ENCODE assay signal across 8 cellular contexts in the genomic region with DNA sequence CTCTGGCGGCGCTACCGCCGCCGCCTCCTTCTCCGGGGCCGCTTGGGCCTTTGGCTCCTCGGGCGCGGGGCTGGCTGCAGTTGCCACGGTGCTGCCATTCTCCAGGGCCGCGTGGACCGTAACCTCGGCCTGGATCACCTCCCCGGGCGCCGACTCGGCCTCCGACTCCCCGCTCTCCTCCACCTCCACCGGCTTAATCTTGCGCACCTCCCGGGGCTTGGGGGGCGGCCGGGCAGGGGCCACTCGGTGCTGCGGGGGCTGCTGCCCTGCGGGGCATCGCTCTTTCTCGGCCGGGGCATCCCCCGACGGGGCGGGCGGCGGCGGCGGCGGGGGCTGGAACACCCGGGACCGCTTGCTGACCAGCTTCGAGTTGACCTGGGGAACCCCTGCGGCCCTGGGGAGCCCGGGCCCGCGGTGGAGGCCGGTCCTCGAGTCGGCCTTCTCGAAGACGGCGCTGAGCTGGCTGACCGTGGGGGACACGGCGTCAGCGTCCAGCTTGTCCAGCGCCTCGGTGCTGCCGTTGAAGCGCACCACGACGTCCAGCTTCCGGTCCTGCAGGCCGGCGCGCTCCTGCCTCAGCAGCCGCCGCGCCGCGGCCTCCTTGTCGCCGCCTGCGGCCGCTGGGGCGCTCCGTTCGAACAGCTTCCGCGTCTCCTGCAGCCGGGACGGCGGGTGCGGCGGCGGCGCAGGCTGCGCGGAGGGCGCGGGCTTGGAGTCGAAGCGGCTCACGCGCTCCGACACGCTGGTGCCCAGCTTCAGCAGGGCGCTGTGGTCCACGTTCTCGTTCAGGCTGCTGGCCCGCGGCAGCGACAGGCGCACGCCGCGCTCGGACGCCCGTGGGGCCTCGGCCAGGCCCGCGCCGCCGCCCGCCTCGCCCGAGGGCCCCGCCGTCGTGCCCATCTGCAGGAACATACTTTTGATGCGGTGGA. TPM values are rescaled to one million over a fixed set of nuclear protein-coding genes. Genes with fewer than 3 reads are reported as not detected.
DNase-seq lines count a peak whose midpoint lies in the region; ATAC-seq and TF ChIP-seq lines count a peak whose summit lies in the region.

No MANE protein-coding gene starts in this region.

- no peak overlapping the region for H2BK5ac ChIP-seq in mesendoderm (ENCODE audit: low read length)

- no peak for ATAC-seq in GM21619 (IDR thresholded peaks at IDR 0.05; ENCODE audit: unreplicated experiment)

- WGBS in mesendoderm (ENCODE audit: extremely low coverage, insufficient coverage, low lambda C conversion rate) = no CpG with 5 or more reads among the region's 123 CpGs

- H2BK120ac ChIP-seq in mesendoderm (ENCODE audit: low read depth, low read length) = no peak overlapping the region

- H3K27ac ChIP-seq in MM.1S (ENCODE audit: low read length) (peak overlapping the region; percentile 46; the same call in 1 of the 2 replicates), mesendoderm (ENCODE audit: low read depth, low read length) (no peak overlapping the region)

- in situ Hi-C loops in KBM-7 (cut with MboI; ENCODE audit: low pct_unique_long_range_greater_than_20kb, low sequenced_read_pairs) = no loop called here

- no peaks in the 10 kb centered on the region for H3K9me3 ChIP-seq in MM.1S (replicated peaks; ENCODE audit: insufficient read depth, low read length)

- H4K20me1 ChIP-seq in MM.1S (ENCODE audit: insufficient read depth, low read length) = no peaks in the 10 kb centered on the region

- H3K79me1 ChIP-seq in mesendoderm (ENCODE audit: low read length) = peaks cover 9% of the 10 kb centered on the region

- H3K4me1 ChIP-seq in MM.1S (ENCODE audit: low read length) (peaks cover 32% of the 10 kb centered on the region), mesendoderm (ENCODE audit: control insufficient read depth, low read depth, low read length) (peaks cover 11% of the 10 kb centered on the region)

- H2AFZ ChIP-seq in MM.1S (ENCODE audit: low read length) = peak overlapping the region; percentile 2; the same call in 1 of the 2 replicates

- peaks cover 59% of the 10 kb centered on the region for H3K79me2 ChIP-seq in MM.1S (ENCODE audit: low read length)
- peaks cover 6% of the 10 kb centered on the region for H3K79me2 ChIP-seq in mesendoderm (ENCODE audit: control insufficient read depth, insufficient read depth, low read length)

- TF ChIP-seq CTCF in MM.1S (IDR thresholded peaks at IDR 0.05; ENCODE audit: low read length) = peak; percentile 12; the same call in 1 of the 2 replicates

- peak overlapping the region; percentile 87 for H3K56ac ChIP-seq in mesendoderm (ENCODE audit: low read length)

- no peak overlapping the region for H4K8ac ChIP-seq in mesendoderm (ENCODE audit: low read depth, low read length)

- H3K27me3 ChIP-seq in MM.1S (replicated peaks; ENCODE audit: insufficient read depth, low read length) (no peaks in the 10 kb centered on the region), mesendoderm (ENCODE audit: insufficient read depth, low read length, poor library complexity) (no peaks in the 10 kb centered on the region)

- H2AK5ac ChIP-seq in mesendoderm (ENCODE audit: low read length) = no peak overlapping the region

- H3K23ac ChIP-seq in mesendoderm (ENCODE audit: low read length) = peak overlapping the region; percentile 89

- H3K4me3 ChIP-seq in MM.1S (ENCODE audit: low read length) (peak overlapping the region; percentile 78), mesendoderm (ENCODE audit: low read length) (peak overlapping the region; percentile 51)

- DNase-seq in ELF-1 (ENCODE audit: low read depth, low spot score) (peak; percentile 77), MM.1S (peak; percentile 71), mesendoderm (peak; percentile 78), superior temporal gyrus (ENCODE audit: extremely low spot score) (peak; percentile 33), KBM-7 (no peak)
- DNase-seq in activated CD4-positive, CD25-positive, alpha-beta regulatory T cell treated with anti-CD3 and anti-CD28 coated beads, Interleukin-2, amount 50 U/mL, for 72 hours = peak; percentile 69
- DNase-seq in effector CD8-positive, alpha-beta T cell (lab: John Stamatoyannopoulos, UW) = peak; percentile 37

- no peak overlapping the region for H2BK15ac ChIP-seq in mesendoderm (replicated peaks; ENCODE audit: low read depth)

- H3K4me2 ChIP-seq in MM.1S (ENCODE audit: low read depth, low read length) (peak overlapping the region; percentile 92), mesendoderm (ENCODE audit: low read length) (peak overlapping the region; percentile 88)

- H3K4ac ChIP-seq in mesendoderm (ENCODE audit: low read depth, low read length) = peak overlapping the region; percentile 28

- peaks cover 30% of the 10 kb centered on the region for H3F3A ChIP-seq in MM.1S (ENCODE audit: insufficient read depth, low read length)

- peak overlapping the region; percentile 57 for H3K18ac ChIP-seq in mesendoderm (ENCODE audit: low read length)

- peak overlapping the region; percentile 75 for H3K9ac ChIP-seq in MM.1S (ENCODE audit: low read length)
- peak overlapping the region; percentile 85 for H3K9ac ChIP-seq in mesendoderm (ENCODE audit: low read length)

- H3K36me3 ChIP-seq in MM.1S (replicated peaks; ENCODE audit: insufficient read depth, low read length) (no peaks in the 10 kb centered on the region), mesendoderm (ENCODE audit: control insufficient read depth, insufficient read depth, low read length) (no peaks in the 10 kb centered on the region)

- H3K9me2 ChIP-seq in MM.1S (replicated peaks; ENCODE audit: insufficient read depth, low read length) = no peaks in the 10 kb centered on the region

- H4K5ac ChIP-seq in mesendoderm (ENCODE audit: low read length) = no peak overlapping the region

RNA-seq across cellular contexts. Expression of gene PPP1R9B, which starts 0.8 kb away (rescaled TPM):
- 2.9 TPM for polyA plus RNA-seq in mesendoderm (2013, experiment 1 of 2)
- polyA plus RNA-seq in mesendoderm (2013, experiment 2 of 2) = 2.9 TPM

RNA-seq across cellular contexts. Expression of gene SGCA, which starts 16.1 kb away (rescaled TPM):
- polyA plus RNA-seq in mesendoderm (2013, experiment 1 of 2) = 0.07 TPM
- polyA plus RNA-seq in mesendoderm (2013, experiment 2 of 2) = 0.13 TPM

RNA-seq across cellular contexts. Expression of gene SAMD14, which starts 19.7 kb away (rescaled TPM):
- 1.2 TPM for polyA plus RNA-seq in mesendoderm (2013, experiment 1 of 2)
- 1.1 TPM for polyA plus RNA-seq in mesendoderm (2013, experiment 2 of 2)

RNA-seq across cellular contexts. Expression of gene COL1A1, which starts 51.7 kb away (rescaled TPM):
- 14.5 TPM for polyA plus RNA-seq in mesendoderm (2013, experiment 1 of 2)
- 15.0 TPM for polyA plus RNA-seq in mesendoderm (2013, experiment 2 of 2)

RNA-seq across cellular contexts. Expression of gene PDK2, which starts 54.5 kb away (rescaled TPM):
- 10.1 TPM for polyA plus RNA-seq in mesendoderm (2013, experiment 1 of 2)
- polyA plus RNA-seq in mesendoderm (2013, experiment 2 of 2) = 11.8 TPM
